Comparison of ENCODE assay signal across 12 cellular contexts in the genomic region with DNA sequence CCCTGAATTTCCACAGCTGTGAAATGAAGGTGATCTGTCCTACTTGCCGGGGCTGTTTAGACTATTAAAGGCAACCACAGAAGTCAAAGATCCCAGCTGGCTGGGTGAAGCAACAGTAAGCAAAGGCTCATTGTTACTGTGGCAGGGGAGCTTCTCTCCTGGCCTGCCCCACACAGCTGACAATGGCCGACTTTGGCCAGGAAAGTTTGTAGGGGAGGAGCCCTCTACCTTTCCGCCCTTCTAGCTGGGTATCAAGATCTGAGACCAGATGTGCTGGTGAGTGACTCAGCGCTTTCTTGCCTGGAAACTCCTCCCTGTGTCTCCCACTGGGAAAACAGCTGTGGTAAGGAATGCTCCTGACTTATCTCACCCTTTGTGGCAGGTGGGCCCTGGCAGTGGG.
DNase-seq lines count a peak whose midpoint lies in the region; ATAC-seq and TF ChIP-seq lines count a peak whose summit lies in the region.
"Had no signal": no experiment of that assay in that cellular context is flagged by ENCODE, and none has a peak within 500 bp of the region (broad histone marks: within the 10 kb centered on the region; RNA-seq: fewer than 3 reads in every experiment).

No MANE protein-coding gene starts in this region.

- no peak overlapping the region for H3K4me3 ChIP-seq in AG09309 (ENCODE audit: control insufficient read depth, low read depth, low read length)
- H3K4me3 ChIP-seq: psoas muscle, thyroid gland had no signal

- TF ChIP-seq CTCF in AG09309 (IDR thresholded peaks at IDR 0.05; ENCODE audit: control insufficient read depth, insufficient read depth, low read depth, low read length, missing control alignments), result no peak

- DNase-seq in AG09309 (ENCODE audit: low read depth) (peak; percentile 29), SW480 (ENCODE audit: low spot score) (peak; percentile 86), iris pigment epithelial cell (ENCODE audit: low read depth) (peak; percentile 90), DMS114 treated with DMSO at 0.1 percent for 48 hours (lab: John Stamatoyannopoulos, UW; ENCODE audit: unreplicated experiment) (no peak)
- no peak for DNase-seq in stimulated activated naive CD4-positive, alpha-beta T cell (lab: John Stamatoyannopoulos, UW)
- no peak for DNase-seq in activated CD4-positive, alpha-beta T cell treated with anti-CD3 and anti-CD28 coated beads, Interleukin-2, amount 50 U/mL, for 48 hours
- DNase-seq: cerebellar nuclear complex, DMS153, psoas muscle, thyroid gland had no signal

- peak; percentile 30 for ATAC-seq in HG02678 (IDR thresholded peaks at IDR 0.05; ENCODE audit: unreplicated experiment)
- no peak for ATAC-seq in GM18858 (IDR thresholded peaks at IDR 0.05; ENCODE audit: unreplicated experiment)
- ATAC-seq: psoas muscle had no signal

Comparison
In these comparisons a context has a peak if more than half of its experiments do, and no peak if none do; other contexts are left out.
1. DNase-seq: peak in AG09309 (single experiment), SW480 (single experiment) and iris pigment epithelial cell (single experiment); none in stimulated activated naive CD4-positive, alpha-beta T cell (0 of 6), activated CD4-positive, alpha-beta T cell treated with anti-CD3 and anti-CD28 coated beads, Interleukin-2, amount 50 U/mL, for 48 hours (0 of 2) and DMS114 treated with DMSO at 0.1 percent for 48 hours (single experiment).